Comparison of ENCODE assay signal across 1 cellular context in genomic region chr12:100539209-100539608, GRCh38.
TF ChIP-seq lines count a peak whose summit lies in the region.

No MANE protein-coding gene starts in this region.

TF ChIP-seq in GM12878, 131 proteins besides CTCF, POLR2A, EP300 and RAD21:
- peak; percentile 97 for TF ChIP-seq REST (IDR thresholded peaks at IDR 0.05; ENCODE audit: low read depth, low read length)
- TF ChIP-seq ZNF592 (IDR thresholded peaks at IDR 0.05): no peak
